In genomic region chr9:36763778-36764177, GRCh38 we compare ENCODE assay signal across 35 cellular contexts.
"Had no signal": no experiment of that assay in that cellular context is flagged by ENCODE, and none has a peak within 500 bp of the region (broad histone marks: within the 10 kb centered on the region; RNA-seq: fewer than 3 reads in every experiment).

No MANE protein-coding gene starts in this region.

- H3K4me3 ChIP-seq: adrenal gland, ascending aorta, breast epithelium, cardiac muscle cell, colonic mucosa had no signal

- H3K36me3 Mint-ChIP-seq: activated CD8-positive, alpha-beta memory T cell treated with anti-CD3 and anti-CD28 coated beads, Interleukin-2, amount 10 ng/mL, durations not matched to agents 7 days and 5 days; activated naive CD4-positive, alpha-beta T cell treated with anti-CD3 and anti-CD28 coated beads, Interleukin-2, amount 50 U/mL, for 24 hours; activated naive CD8-positive, alpha-beta T cell treated with anti-CD3 and anti-CD28 coated beads for 36 hours; brain had no signal

- FAIRE-seq: frontal cortex had no signal

- H3K9me3 Mint-ChIP-seq: activated B cell treated with CpG ODN at 0.5 μM for 24 hours; activated CD8-positive, alpha-beta T cell treated with anti-CD3 and anti-CD28 coated beads for 36 hours; activated naive CD4-positive, alpha-beta T cell treated with anti-CD3 and anti-CD28 coated beads for 36 hours; activated naive CD4-positive, alpha-beta T cell treated with anti-CD3 and anti-CD28 coated beads, Interleukin-2, amount 50 U/mL, for 24 hours; activated naive CD8-positive, alpha-beta T cell treated with anti-CD3 and anti-CD28 coated beads for 36 hours; activated naive CD8-positive, alpha-beta T cell treated with anti-CD3 and anti-CD28 coated beads, Interleukin-2, amount 50 U/mL, for 24 hours; activated T-helper 1 cell treated with anti-CD3 and anti-CD28 coated beads, Interleukin-12 subunit alpha, Interleukin-12 subunit beta, Interleukin-2, Interleukin-4 antibody, amounts not matched to agents 30 ng/mL and 10 ng/mL and 1 ng/mL, durations not matched to agents 14 hours and 24 hours and 36 hours; activated T-helper 2 cell treated with anti-CD3 and anti-CD28 coated beads, Interferon-gamma antibody, Interleukin-2, Interleukin-4, amounts not matched to agents 10 μg/mL and 5 μg/mL and 100 μg/mL, durations not matched to agents 14 hours and 24 hours and 36 hours; endodermal cell; T-helper 2 cell treated with Interferon-gamma antibody and Interleukin-4, amounts not matched to agents 5 μg/mL and 100 μg/mL, for 36 hours had no signal

- H3K9me3 ChIP-seq: adrenal gland, ascending aorta, breast epithelium, colonic mucosa had no signal

- H3K4me1 Mint-ChIP-seq: activated B cell treated with CpG ODN at 0.5 μM for 24 hours; activated naive CD4-positive, alpha-beta T cell treated with anti-CD3 and anti-CD28 coated beads, Interleukin-2, amount 50 U/mL, for 24 hours; activated naive CD8-positive, alpha-beta T cell treated with anti-CD3 and anti-CD28 coated beads for 36 hours; endodermal cell; T-helper 17 cell had no signal

- H3K4me3 Mint-ChIP-seq: activated B cell treated with CpG ODN at 0.5 μM for 24 hours; activated CD8-positive, alpha-beta memory T cell treated with anti-CD3 and anti-CD28 coated beads, Interleukin-2, amount 10 ng/mL, durations not matched to agents 7 days and 5 days; activated CD8-positive, alpha-beta T cell treated with anti-CD3 and anti-CD28 coated beads for 36 hours; activated naive CD4-positive, alpha-beta T cell treated with anti-CD3 and anti-CD28 coated beads for 36 hours; activated naive CD4-positive, alpha-beta T cell treated with anti-CD3 and anti-CD28 coated beads, Interleukin-2, amount 50 U/mL, for 24 hours; activated naive CD8-positive, alpha-beta T cell treated with anti-CD3 and anti-CD28 coated beads for 36 hours; activated naive CD8-positive, alpha-beta T cell treated with anti-CD3 and anti-CD28 coated beads, Interleukin-2, amount 50 U/mL, for 24 hours; activated T-helper 1 cell treated with anti-CD3 and anti-CD28 coated beads, Interleukin-12 subunit alpha, Interleukin-12 subunit beta, Interleukin-2, Interleukin-4 antibody, amounts not matched to agents 30 ng/mL and 10 ng/mL and 1 ng/mL, durations not matched to agents 14 hours and 24 hours and 36 hours; brain; endodermal cell; T-helper 17 cell; T-helper 2 cell treated with Interferon-gamma antibody and Interleukin-4, amounts not matched to agents 5 μg/mL and 100 μg/mL, for 36 hours had no signal

- H3K27ac ChIP-seq: adrenal gland, ascending aorta, breast epithelium, cardiac muscle cell, colonic mucosa, WERI-Rb-1 had no signal

- H3K36me3 ChIP-seq: adrenal gland, ascending aorta, breast epithelium, cardiac muscle cell, colonic mucosa, WERI-Rb-1 had no signal

- ATAC-seq: activated CD4-positive, CD25-positive, alpha-beta regulatory T cell treated with anti-CD3 and anti-CD28 coated beads, Interleukin-2, amount 50 U/mL, for 24 hours; activated CD8-positive, alpha-beta memory T cell treated with anti-CD3 and anti-CD28 coated beads, Interleukin-2, amount 10 ng/mL, durations not matched to agents 7 days and 5 days; activated CD8-positive, alpha-beta T cell treated with anti-CD3 and anti-CD28 coated beads for 36 hours; activated naive CD8-positive, alpha-beta T cell treated with anti-CD3 and anti-CD28 coated beads, Interleukin-2, amount 50 U/mL, for 24 hours; esophagus mucosa; T-helper 17 cell had no signal

- H3K4me1 ChIP-seq: adrenal gland, ascending aorta, breast epithelium, colonic mucosa had no signal

- H3K27ac Mint-ChIP-seq: activated B cell treated with CpG ODN at 0.5 μM for 24 hours; activated CD8-positive, alpha-beta memory T cell treated with anti-CD3 and anti-CD28 coated beads, Interleukin-2, amount 10 ng/mL, durations not matched to agents 7 days and 5 days; activated CD8-positive, alpha-beta T cell treated with anti-CD3 and anti-CD28 coated beads for 36 hours; activated naive CD4-positive, alpha-beta T cell treated with anti-CD3 and anti-CD28 coated beads for 36 hours; activated naive CD4-positive, alpha-beta T cell treated with anti-CD3 and anti-CD28 coated beads, Interleukin-2, amount 50 U/mL, for 24 hours; activated naive CD8-positive, alpha-beta T cell treated with anti-CD3 and anti-CD28 coated beads for 36 hours; activated naive CD8-positive, alpha-beta T cell treated with anti-CD3 and anti-CD28 coated beads, Interleukin-2, amount 50 U/mL, for 24 hours; activated T-helper 1 cell treated with anti-CD3 and anti-CD28 coated beads, Interleukin-12 subunit alpha, Interleukin-12 subunit beta, Interleukin-2, Interleukin-4 antibody, amounts not matched to agents 30 ng/mL and 10 ng/mL and 1 ng/mL, durations not matched to agents 14 hours and 24 hours and 36 hours; activated T-helper 2 cell treated with anti-CD3 and anti-CD28 coated beads, Interferon-gamma antibody, Interleukin-2, Interleukin-4, amounts not matched to agents 10 μg/mL and 5 μg/mL and 100 μg/mL, durations not matched to agents 14 hours and 24 hours and 36 hours; brain; endodermal cell; T-helper 17 cell; T-helper 2 cell treated with Interferon-gamma antibody and Interleukin-4, amounts not matched to agents 5 μg/mL and 100 μg/mL, for 36 hours had no signal

- DNase-seq: activated B cell treated with CpG ODN at 0.5 μM for 24 hours; activated CD4-positive, alpha-beta T cell treated with anti-CD3 and anti-CD28 coated beads for 48 hours; activated CD4-positive, alpha-beta T cell treated with anti-CD3 and anti-CD28 coated beads, Interleukin-2, amount 50 U/mL, for 1 hour; activated CD4-positive, alpha-beta T cell treated with anti-CD3 and anti-CD28 coated beads, Interleukin-2, amount 50 U/mL, for 48 hours; activated CD8-positive, alpha-beta memory T cell treated with anti-CD3 and anti-CD28 coated beads, Interleukin-2, amount 10 ng/mL, durations not matched to agents 7 days and 5 days; activated CD8-positive, alpha-beta memory T cell treated with anti-CD3 and anti-CD28 coated beads, Interleukin-2, amount 50 U/mL, for 4 hours; activated CD8-positive, alpha-beta T cell treated with anti-CD3 and anti-CD28 coated beads for 36 hours; activated effector memory CD4-positive, alpha-beta T cell treated with anti-CD3 and anti-CD28 coated beads, Interleukin-2, amount 50 U/mL, for 16 hours; activated naive CD4-positive, alpha-beta T cell treated with anti-CD3 and anti-CD28 coated beads for 36 hours; activated naive CD8-positive, alpha-beta T cell treated with anti-CD3 and anti-CD28 coated beads for 36 hours; activated naive CD8-positive, alpha-beta T cell treated with anti-CD3 and anti-CD28 coated beads, Interleukin-2, amount 50 U/mL, for 24 hours; activated T-cell treated with anti-CD3 and anti-CD28 coated beads, Interleukin-2, amount 50 U/mL, for 1 hour; activated T-cell treated with anti-CD3 and anti-CD28 coated beads, Interleukin-2, amount 50 U/mL, for 48 hours; adrenal gland; central memory CD4-positive, alpha-beta T cell; cerebellar nuclear complex; colonic mucosa; effector memory CD4-positive, alpha-beta T cell; endodermal cell; foreskin fibroblast; head of caudate nucleus; T-helper 17 cell; T1000; WERI-Rb-1 had no signal

- H3K27me3 ChIP-seq: ascending aorta, colonic mucosa had no signal
